ENCODE assay signal across 8 cellular contexts in genomic region chr12:15151141-15152091, GRCh38.
DNase-seq lines count a peak whose midpoint lies in the region; ATAC-seq lines count a peak whose summit lies in the region.

No MANE protein-coding gene starts in this region.

- intact Hi-C loops in aorta (cut with DNase I): loop anchor here (1.0 to 10.0 kb wide), 7 partner anchors 69 to 403 kb away; partner anchors contain the start of genes ART4 (in 2 of the 2) and RERG (in 2 of the 2)

- WGBS in aorta, 2 donors: 34 to 38% methylated on average over 5 of the region's 5 CpGs

- H3K36me3 ChIP-seq in aorta (ENCODE audit: control insufficient read depth in 1 of 2, insufficient read depth in 2 of 2, low read length in 1 of 2): no peaks in the 10 kb centered on the region

- H3K27ac ChIP-seq in aorta (ENCODE audit: low read depth in 1 of 2, low read length in 2 of 2): peak overlapping the region in 1 of 2 donors; percentile 96

- no peaks in the 10 kb centered on the region for H3K27me3 ChIP-seq in aorta (ENCODE audit: control insufficient read depth in 1 of 2, insufficient read depth in 2 of 2, low read length in 1 of 2)

- H3K4me1 ChIP-seq in aorta (ENCODE audit: control insufficient read depth in 1 of 2, insufficient read depth in 2 of 2, low read length in 2 of 2): peaks cover 7 to 9% of the 10 kb centered on the region in 2 donors

- no peak overlapping the region for H3K4me3 ChIP-seq in aorta (ENCODE audit: low read length in 2 of 2)

- ATAC-seq in aorta (ENCODE audit: low FRiP score): peak; percentile 83
- no peak for ATAC-seq in HG02610 (IDR thresholded peaks at IDR 0.05; ENCODE audit: unreplicated experiment)

- H3K9me3 ChIP-seq in aorta (ENCODE audit: control insufficient read depth, low read length): no peaks in the 10 kb centered on the region

- DNase-seq in AG08395 (ENCODE audit: low spot score) (peak; percentile 11), HT-29 (ENCODE audit: low spot score) (peak; percentile 62), astrocyte of the hippocampus (ENCODE audit: low read depth, low spot score) (peak; percentile 39), kidney tubule cell (ENCODE audit: low spot score) (peak; percentile 41), aorta (no peak), hepatic stellate cell (ENCODE audit: low spot score) (no peak), AG08396 (ENCODE audit: low spot score) (no peak)

Comparison
In these comparisons a context has a peak if more than half of its experiments do, and no peak if none do; other contexts are left out.
1. DNase-seq: peak in AG08395 (single experiment), HT-29 (single experiment), astrocyte of the hippocampus (single experiment) and kidney tubule cell (single experiment); none in aorta (0 of 2), hepatic stellate cell (single experiment) and AG08396 (single experiment).